Comparison of ENCODE assay signal across 18 cellular contexts in genomic region chr16:78669994-78670393, GRCh38.
DNase-seq lines count a peak whose midpoint lies in the region; ATAC-seq and TF ChIP-seq lines count a peak whose summit lies in the region.
"Had no signal": no experiment of that assay in that cellular context is flagged by ENCODE, and none has a peak within 500 bp of the region (broad histone marks: within the 10 kb centered on the region; RNA-seq: fewer than 3 reads in every experiment).

No MANE protein-coding gene starts in this region.

- H3K27ac ChIP-seq in RWPE1: peak overlapping the region; percentile 52
- H3K27ac ChIP-seq: BLaER1 treated with 17β-estradiol and CSF1 and Interleukin-3, amounts not matched to agents 10 nM and 100 nM; cardiac muscle cell; SK-N-MC; transverse colon had no signal

- no peak overlapping the region for H3K4me3 ChIP-seq in fibroblast of the aortic adventitia (ENCODE audit: low read depth, low read length)
- H3K4me3 ChIP-seq: BLaER1 treated with 17β-estradiol and CSF1 and Interleukin-3, amounts not matched to agents 10 nM and 100 nM; cardiac muscle cell; GM12878; SK-N-MC; transverse colon had no signal

- POLR2A ChIA-PET in RWPE1 (lab: Yijun Ruan, JAX; ENCODE audit: low non-redundant PET): no interaction called here

- no peak for ATAC-seq in HG03354 (IDR thresholded peaks at IDR 0.05; ENCODE audit: poor library complexity, severe bottlenecking, unreplicated experiment)
- ATAC-seq in GM21515 (IDR thresholded peaks at IDR 0.05; ENCODE audit: unreplicated experiment): no peak
- ATAC-seq: GM12878 had no signal

- DNase-seq in RWPE1 (ENCODE audit: low spot score) (no peak), fibroblast of the aortic adventitia (ENCODE audit: low read depth) (peak; percentile 63), mucosa of gallbladder (ENCODE audit: low spot score) (peak; percentile 30), stromal cell of bone marrow (ENCODE audit: low read depth) (peak; percentile 54), CD1c-positive myeloid dendritic cell (ENCODE audit: extremely low spot score) (no peak)
- DNase-seq in stimulated activated CD4-positive, alpha-beta T cell treated with anti-CD3 and anti-CD28 coated beads, Interleukin-2, amount 100 ng/mL, for 24 hours: no peak
- DNase-seq: activated effector memory CD4-positive, alpha-beta T cell treated with anti-CD3 and anti-CD28 coated beads, Interleukin-2, amount 50 U/mL, for 16 hours; DND-41; glutamatergic neuron; NCI-H1092; NCI-H2171; transverse colon had no signal

- TF ChIP-seq CTCF in RWPE1 (conservative IDR thresholded peaks at IDR 0.05; ENCODE audit: low read depth): no peak
- no peak for TF ChIP-seq CTCF in fibroblast of the aortic adventitia (IDR thresholded peaks at IDR 0.05; ENCODE audit: insufficient read depth, low read length)

- CTCF ChIA-PET in RWPE1 (lab: Yijun Ruan, JAX): interaction anchor here (0.5 kb wide), 1 partner anchor 12 kb away, joined by 3 read pairs; no protein-coding TSS in a partner anchor

Comparison
In these comparisons a context has a peak if more than half of its experiments do, and no peak if none do; other contexts are left out.
1. DNase-seq: peak in fibroblast of the aortic adventitia (single experiment), mucosa of gallbladder (single experiment) and stromal cell of bone marrow (single experiment); none in RWPE1 (single experiment), CD1c-positive myeloid dendritic cell (single experiment) and stimulated activated CD4-positive, alpha-beta T cell treated with anti-CD3 and anti-CD28 coated beads, Interleukin-2, amount 100 ng/mL, for 24 hours (0 of 2).